ENCODE assay signal across 1 cellular context in the genomic region with DNA sequence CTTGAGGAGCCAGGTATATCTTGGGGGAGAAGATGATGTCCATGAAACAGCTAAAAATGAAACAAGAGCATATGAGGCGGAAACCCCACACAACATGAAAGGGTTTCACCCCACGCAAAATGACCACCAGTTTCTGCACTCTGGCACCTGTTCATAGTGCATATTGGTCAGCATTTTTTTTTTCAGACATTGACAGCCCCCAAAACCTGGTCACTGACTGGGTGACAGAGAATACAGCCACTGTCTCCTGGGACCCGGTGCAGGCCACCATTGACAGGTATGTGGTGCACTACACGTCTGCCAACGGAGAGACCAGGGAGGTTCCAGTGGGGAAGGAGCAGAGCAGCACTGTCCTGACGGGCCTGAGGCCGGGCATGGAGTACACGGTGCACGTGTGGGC.
TF ChIP-seq lines count a peak whose summit lies in the region.

No MANE protein-coding gene starts in this region.

TF ChIP-seq in GM12878, 131 proteins besides CTCF, POLR2A, EP300 and RAD21 (continued from another document):
- TF ChIP-seq, protein P1, sequence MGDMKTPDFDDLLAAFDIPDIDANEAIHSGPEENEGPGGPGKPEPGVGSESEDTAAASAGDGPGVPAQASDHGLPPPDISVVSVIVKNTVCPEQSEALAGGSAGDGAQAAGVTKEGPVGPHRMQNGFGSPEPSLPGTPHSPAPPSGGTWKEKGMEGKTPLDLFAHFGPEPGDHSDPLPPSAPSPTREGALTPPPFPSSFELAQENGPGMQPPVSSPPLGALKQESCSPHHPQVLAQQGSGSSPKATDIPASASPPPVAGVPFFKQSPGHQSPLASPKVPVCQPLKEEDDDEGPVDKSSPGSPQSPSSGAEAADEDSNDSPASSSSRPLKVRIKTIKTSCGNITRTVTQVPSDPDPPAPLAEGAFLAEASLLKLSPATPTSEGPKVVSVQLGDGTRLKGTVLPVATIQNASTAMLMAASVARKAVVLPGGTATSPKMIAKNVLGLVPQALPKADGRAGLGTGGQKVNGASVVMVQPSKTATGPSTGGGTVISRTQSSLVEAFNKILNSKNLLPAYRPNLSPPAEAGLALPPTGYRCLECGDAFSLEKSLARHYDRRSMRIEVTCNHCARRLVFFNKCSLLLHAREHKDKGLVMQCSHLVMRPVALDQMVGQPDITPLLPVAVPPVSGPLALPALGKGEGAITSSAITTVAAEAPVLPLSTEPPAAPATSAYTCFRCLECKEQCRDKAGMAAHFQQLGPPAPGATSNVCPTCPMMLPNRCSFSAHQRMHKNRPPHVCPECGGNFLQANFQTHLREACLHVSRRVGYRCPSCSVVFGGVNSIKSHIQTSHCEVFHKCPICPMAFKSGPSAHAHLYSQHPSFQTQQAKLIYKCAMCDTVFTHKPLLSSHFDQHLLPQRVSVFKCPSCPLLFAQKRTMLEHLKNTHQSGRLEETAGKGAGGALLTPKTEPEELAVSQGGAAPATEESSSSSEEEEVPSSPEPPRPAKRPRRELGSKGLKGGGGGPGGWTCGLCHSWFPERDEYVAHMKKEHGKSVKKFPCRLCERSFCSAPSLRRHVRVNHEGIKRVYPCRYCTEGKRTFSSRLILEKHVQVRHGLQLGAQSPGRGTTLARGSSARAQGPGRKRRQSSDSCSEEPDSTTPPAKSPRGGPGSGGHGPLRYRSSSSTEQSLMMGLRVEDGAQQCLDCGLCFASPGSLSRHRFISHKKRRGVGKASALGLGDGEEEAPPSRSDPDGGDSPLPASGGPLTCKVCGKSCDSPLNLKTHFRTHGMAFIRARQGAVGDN (IDR thresholded peaks at IDR 0.05): no peak
